ENCODE assay signal across 18 cellular contexts in genomic region chr2:20172273-20173052, GRCh38. TPM values are rescaled to one million over a fixed set of nuclear protein-coding genes. Genes with fewer than 3 reads are reported as not detected.
DNase-seq lines count a peak whose midpoint lies in the region; ATAC-seq and TF ChIP-seq lines count a peak whose summit lies in the region.
"Had no signal": no experiment of that assay in that cellular context is flagged by ENCODE, and none has a peak within 500 bp of the region (broad histone marks: within the 10 kb centered on the region; RNA-seq: fewer than 3 reads in every experiment).

No MANE protein-coding gene starts in this region.

- H3K27me3 ChIP-seq in breast epithelium = no peaks in the 10 kb centered on the region
- H3K27me3 ChIP-seq: neutrophil, right atrium auricular region had no signal

- H3K9me3 ChIP-seq in HEK293 (ENCODE audit: control insufficient read depth, insufficient read depth, low read depth, low read length) (no peaks in the 10 kb centered on the region), breast epithelium (no peaks in the 10 kb centered on the region)
- H3K9me3 ChIP-seq: gastroesophageal sphincter, neutrophil, right atrium auricular region had no signal

- H3K36me3 ChIP-seq in HEK293 (ENCODE audit: control insufficient read depth in 2 of 2, insufficient read depth in 1 of 2, low read length in 2 of 2) (no peaks in the 10 kb centered on the region), breast epithelium (no peaks in the 10 kb centered on the region)
- H3K36me3 ChIP-seq: gastroesophageal sphincter, neutrophil, right atrium auricular region had no signal

- H3K4me3 ChIP-seq in HEK293 (ENCODE audit: low read depth, low read length) = no peak overlapping the region
- H3K4me3 ChIP-seq in breast epithelium = peak overlapping the region in 1 of 3 donors; percentile 28
- H3K4me3 ChIP-seq: gastroesophageal sphincter, right atrium auricular region had no signal

- DNase-seq in breast epithelium (ENCODE audit: low spot score in 2 of 2) (peak in 1 of 2 donors; percentile 83), left kidney (ENCODE audit: low read depth, low spot score) (peak; percentile 77), sciatic nerve (ENCODE audit: low spot score) (peak; percentile 56), endothelial cell (ENCODE audit: low spot score) (no peak), NCI-H510A (lab: John Stamatoyannopoulos, UW) (no peak), COLO829 (ENCODE audit: low spot score) (no peak), SIG-M5 (lab: John Stamatoyannopoulos, UW) (no peak)
- DNase-seq: activated gamma-delta T cell; amygdala; GDM1; mesenchymal stem cell; NK-92 treated with Interleukin-12 subunit alpha and Interleukin-12 subunit beta, amount 100 ng/mL, for 24 hours had no signal

- H3K9me3 Mint-ChIP-seq in endothelial cell (ENCODE audit: unreplicated experiment) = no peaks in the 10 kb centered on the region

- TF ChIP-seq CTCF in HEK293 (tag by site-specific recombination; IDR thresholded peaks at IDR 0.05) = no peak
- no peak for TF ChIP-seq CTCF in breast epithelium (IDR thresholded peaks at IDR 0.05)
- TF ChIP-seq CTCF in endothelial cell (IDR thresholded peaks at IDR 0.05; ENCODE audit: unreplicated experiment) = no peak

- no peak overlapping the region for H3K27ac Mint-ChIP-seq in endothelial cell (ENCODE audit: unreplicated experiment)

- POLR2A ChIA-PET in HEK293 (lab: Yijun Ruan, JAX) = no interaction called here

- H3K36me3 Mint-ChIP-seq in endothelial cell (ENCODE audit: low read depth, unreplicated experiment) = no peaks in the 10 kb centered on the region

- no peak overlapping the region for H3K4me3 Mint-ChIP-seq in endothelial cell (ENCODE audit: unreplicated experiment)

- peaks cover 7% of the 10 kb centered on the region for H3K4me1 Mint-ChIP-seq in endothelial cell (ENCODE audit: unreplicated experiment)

- peaks cover 3% of the 10 kb centered on the region for H3K27me3 Mint-ChIP-seq in endothelial cell (ENCODE audit: unreplicated experiment)

- peak; percentile 63 for ATAC-seq in sciatic nerve
- ATAC-seq: gastroesophageal sphincter, HCT116 had no signal

- TF ChIP-seq POLR2A in breast epithelium (IDR thresholded peaks at IDR 0.05) = no peak

- H3K27ac ChIP-seq in HEK293 (ENCODE audit: extremely low read depth, low read depth, low read length) (no peak overlapping the region), breast epithelium (peak overlapping the region; percentile 68 to 79)
- H3K27ac ChIP-seq: gastroesophageal sphincter, neutrophil, right atrium auricular region had no signal

- CTCF ChIA-PET in HEK293 (lab: Yijun Ruan, JAX) = interaction anchor here (0.7 kb wide), 1 partner anchor 119 kb away, joined by 3 read pairs; no protein-coding TSS in a partner anchor

- H3K4me1 ChIP-seq in HEK293 (ENCODE audit: control insufficient read depth, insufficient read depth, low read length) (no peaks in the 10 kb centered on the region), breast epithelium (no peaks in the 10 kb centered on the region)
- H3K4me1 ChIP-seq: gastroesophageal sphincter, right atrium auricular region had no signal

- intact Hi-C loops in breast epithelium (cut with DNase I; ENCODE audit: low total_unique reads) (no loop called here), sciatic nerve (cut with DNase I) (no loop called here)

TF ChIP-seq in HEK293, 187 proteins besides CTCF, POLR2A, EP300 and RAD21:
- TF ChIP-seq FEZF1 (tag by site-specific recombination; IDR thresholded peaks at IDR 0.05) (no peak), ZFHX2 (tag by site-specific recombination; conservative IDR thresholded peaks at IDR 0.05) (peak; percentile 26; the same call in 1 of the 2 replicates), ZNF510 (tag by site-specific recombination; IDR thresholded peaks at IDR 0.05; ENCODE audit: insufficient replicate concordance) (no peak), EGR2 (tag by site-specific recombination; IDR thresholded peaks at IDR 0.05; ENCODE audit: low read depth) (0 out of 2 replicates have a peak, but pooled peaks have one; percentile 18)

RNA-seq across cellular contexts. Expression of gene SDC1, which starts 52.5 kb away (rescaled TPM):
- total RNA-seq in breast epithelium (10 to 100 TPM in 2 of 3 donors, 1 to 10 TPM in 1; 2.6 to 51.8 (median 38.7) TPM), sciatic nerve (0.98 TPM), endothelial cell (ENCODE audit: unreplicated experiment) (3.6 TPM)
- total RNA-seq: T-helper 1 cell treated with Interleukin-12 subunit alpha and Interleukin-12 subunit beta and Interleukin-4 antibody, amounts not matched to agents 30 ng/mL and 1 ng/mL, for 36 hours had no signal

Comparison
In these comparisons a context has a peak if more than half of its experiments do, and no peak if none do; other contexts are left out.
1. DNase-seq: peak in left kidney (single experiment) and sciatic nerve (single experiment); none in endothelial cell (single experiment), NCI-H510A (single experiment), COLO829 (single experiment) and SIG-M5 (single experiment).